Comparison of ENCODE assay signal across 2 cellular contexts in genomic region chrX:152907084-152907651, GRCh38.
TF ChIP-seq lines count a peak whose summit lies in the region.

No MANE protein-coding gene starts in this region.

TF ChIP-seq in H1, 55 proteins besides CTCF, POLR2A, EP300 and RAD21:
- TF ChIP-seq RFX5 (IDR thresholded peaks at IDR 0.05; ENCODE audit: borderline replicate concordance, low read depth, low read length) (peak; percentile 83), BRCA1 (IDR thresholded peaks at IDR 0.05; ENCODE audit: low read depth, low read length) (no peak), YY1 (IDR thresholded peaks at IDR 0.05; ENCODE audit: low read depth, low read length) (no peak), CBX5 (IDR thresholded peaks at IDR 0.05; ENCODE audit: low read depth, low read length) (no peak), BACH1 (IDR thresholded peaks at IDR 0.05; ENCODE audit: low read length) (no peak), NANOG (IDR thresholded peaks at IDR 0.05; ENCODE audit: insufficient read depth, low read depth, low read length, poor library complexity, severe bottlenecking) (no peak), SIRT6 (IDR thresholded peaks at IDR 0.05; ENCODE audit: low read length) (no peak), E2F6 (IDR thresholded peaks at IDR 0.05) (no peak), MAFK (IDR thresholded peaks at IDR 0.05; ENCODE audit: low read depth, low read length) (no peak), CEBPB (IDR thresholded peaks at IDR 0.05; ENCODE audit: low read depth, low read length) (no peak), TCF12 (IDR thresholded peaks at IDR 0.05; ENCODE audit: low read depth, low read length) (no peak), FOSL1 (IDR thresholded peaks at IDR 0.05; ENCODE audit: insufficient read depth, low read depth, low read length) (no peak), SP2 (IDR thresholded peaks at IDR 0.05; ENCODE audit: low read length) (no peak), CTBP2 (IDR thresholded peaks at IDR 0.05; ENCODE audit: borderline replicate concordance, insufficient read depth, insufficient read length, low read length) (no peak), CREB1 (IDR thresholded peaks at IDR 0.05) (peak; percentile 82), ATF3 (IDR thresholded peaks at IDR 0.05; ENCODE audit: insufficient read depth, low read depth, low read length) (no peak), BCL11A (IDR thresholded peaks at IDR 0.05; ENCODE audit: low read depth in 2 of 2, low read length in 2 of 2) (no peak), TAF1 (IDR thresholded peaks at IDR 0.05; ENCODE audit: low read depth, low read length) (peak; percentile 46; the same call in 1 of the 2 replicates), EGR1 (IDR thresholded peaks at IDR 0.05; ENCODE audit: borderline replicate concordance, low read depth, low read length) (peak; percentile 42; the same call in 1 of the 2 replicates), SIX5 (IDR thresholded peaks at IDR 0.05; ENCODE audit: low read depth, low read length) (no peak), USF2 (IDR thresholded peaks at IDR 0.05; ENCODE audit: low read length) (no peak)

TF ChIP-seq in neural cell, 6 proteins besides CTCF, POLR2A, EP300 and RAD21:
- no peak for TF ChIP-seq TAF1 (IDR thresholded peaks at IDR 0.05; ENCODE audit: low read depth)
- no peak for TF ChIP-seq MXI1 (conservative IDR thresholded peaks at IDR 0.05; ENCODE audit: poor library complexity, severe bottlenecking)
